Comparison of ENCODE assay signal across 1 cellular context in genomic region chr1:64001038-64001437, GRCh38.
TF ChIP-seq lines count a peak whose summit lies in the region.

No MANE protein-coding gene starts in this region.

TF ChIP-seq in H1, 55 proteins besides CTCF, POLR2A, EP300 and RAD21:
- no peak for TF ChIP-seq RBBP5 (IDR thresholded peaks at IDR 0.05; ENCODE audit: borderline replicate concordance, low read depth, low read length)
